ENCODE assay signal across 16 cellular contexts in genomic region chr10:88343761-88344484, GRCh38.
DNase-seq lines count a peak whose midpoint lies in the region; ATAC-seq and TF ChIP-seq lines count a peak whose summit lies in the region.
"Had no signal": no experiment of that assay in that cellular context is flagged by ENCODE, and none has a peak within 500 bp of the region (broad histone marks: within the 10 kb centered on the region; RNA-seq: fewer than 3 reads in every experiment).

No MANE protein-coding gene starts in this region.

- TF ChIP-seq CTCF in ovary (IDR thresholded peaks at IDR 0.05) = no peak

- DNase-seq in Right ventricle myocardium inferior (ENCODE audit: missing footprints) = no peak
- DNase-seq in cardiac septum (ENCODE audit: low spot score) = no peak
- peak; percentile 78 for DNase-seq in fibroblast of peridontal ligament (ENCODE audit: extremely low read depth)
- peak; percentile 30 for DNase-seq in midbrain (lab: John Stamatoyannopoulos, UW)
- no peak for DNase-seq in stimulated activated CD4-positive, alpha-beta T cell treated with anti-CD3 and anti-CD28 coated beads, Interleukin-4, amount 100 ng/mL, for 24 hours
- DNase-seq in ovary = no peak
- DNase-seq: activated T-cell treated with anti-CD3 and anti-CD28 coated beads, Interleukin-2, amount 50 U/mL, for 4 hours; CD4-positive, alpha-beta T cell; KG1; left lung; NCI-H1092 treated with DMSO at 0.1 percent for 48 hours; SJCRH30; T1000 had no signal

- no peak for TF ChIP-seq EP300 in ovary (IDR thresholded peaks at IDR 0.05)

- H3K4me3 ChIP-seq in ovary = no peak overlapping the region
- H3K4me3 ChIP-seq: GM12878, left lung, SJCRH30 had no signal

- WGBS in ovary, 3 donors = 7 to 20% (median 11%) methylated on average over 2 of the region's 2 CpGs

- no peak for TF ChIP-seq POLR2A in ovary (IDR thresholded peaks at IDR 0.05)

- H3K4me1 ChIP-seq in ovary (ENCODE audit: insufficient read depth) = peaks cover 3% of the 10 kb centered on the region
- H3K4me1 ChIP-seq: left lung, SJCRH30 had no signal

- intact Hi-C loops in Right ventricle myocardium inferior (cut with DNase I) = loop anchor here (5.0 kb wide), 1 partner anchor 87 kb away; no protein-coding TSS in a partner anchor
- intact Hi-C loops in cardiac septum (cut with DNase I) = no loop called here
- intact Hi-C loops in ovary (cut with DNase I) = no loop called here

- no peaks in the 10 kb centered on the region for H3K9me3 ChIP-seq in ovary
- H3K9me3 ChIP-seq: left lung, SJCRH30 had no signal

- H3K27ac ChIP-seq in ovary = peak overlapping the region in 1 of 2 donors; percentile 20
- H3K27ac ChIP-seq: left lung, SJCRH30 had no signal

- H3K36me3 ChIP-seq in ovary = no peaks in the 10 kb centered on the region
- H3K36me3 ChIP-seq: left lung, SJCRH30 had no signal

- H3K27me3 ChIP-seq in ovary = no peaks in the 10 kb centered on the region
- H3K27me3 ChIP-seq: left lung, SJCRH30 had no signal

- ATAC-seq in Right ventricle myocardium inferior (peak; percentile 76), HG03565 (IDR thresholded peaks at IDR 0.05; ENCODE audit: unreplicated experiment) (no peak), GM18498 (IDR thresholded peaks at IDR 0.05; ENCODE audit: unreplicated experiment) (no peak)
- ATAC-seq: activated T-cell treated with anti-CD3 and anti-CD28 coated beads, Interleukin-2, amount 50 U/mL, for 4 hours; GM12878; left lung had no signal

Comparison
In these comparisons a context has a peak if more than half of its experiments do, and no peak if none do; other contexts are left out.
1. DNase-seq: peak in fibroblast of peridontal ligament (single experiment) and midbrain (single experiment); none in Right ventricle myocardium inferior (single experiment), cardiac septum (single experiment), stimulated activated CD4-positive, alpha-beta T cell treated with anti-CD3 and anti-CD28 coated beads, Interleukin-4, amount 100 ng/mL, for 24 hours (single experiment) and ovary (0 of 5).